ENCODE assay signal across 9 cellular contexts in genomic region chrX:84907324-84907946, GRCh38.
DNase-seq lines count a peak whose midpoint lies in the region; ATAC-seq and TF ChIP-seq lines count a peak whose summit lies in the region.
"Had no signal": no experiment of that assay in that cellular context is flagged by ENCODE, and none has a peak within 500 bp of the region (broad histone marks: within the 10 kb centered on the region; RNA-seq: fewer than 3 reads in every experiment).

No MANE protein-coding gene starts in this region.

- no peak for TF ChIP-seq POLR2A in testis (IDR thresholded peaks at IDR 0.05)

- H3K27me3 ChIP-seq in AG04450 (ENCODE audit: control insufficient read depth, insufficient read depth, low read length): no peaks in the 10 kb centered on the region
- no peaks in the 10 kb centered on the region for H3K27me3 ChIP-seq in testis

- peak; percentile 45 for ATAC-seq in HG02610 (IDR thresholded peaks at IDR 0.05; ENCODE audit: unreplicated experiment)

- H3K36me3 ChIP-seq in testis (ENCODE audit: low read depth, missing control alignments): no peaks in the 10 kb centered on the region

- WGBS in testis, 2 donors: 46 to 55% methylated on average over 4 to 5 of the region's 5 CpGs

- POLR2A ChIA-PET in AG04450 (lab: Yijun Ruan, JAX): no interaction called here

- no peaks in the 10 kb centered on the region for H3K9me3 ChIP-seq in AG04450 (ENCODE audit: control insufficient read depth, insufficient read depth, low read length)
- no peaks in the 10 kb centered on the region for H3K9me3 ChIP-seq in testis

- CTCF ChIA-PET in AG04450 (lab: Charles Lee): interaction anchor here (0.9 to 2.7 kb wide), 6 partner anchors 14 to 991 kb away, joined by 3 to 27 read pairs (median 5); no protein-coding TSS in a partner anchor

- DNase-seq in AG04450 (ENCODE audit: low read depth, low spot score): no peak
- peak; percentile 22 for DNase-seq in left kidney (ENCODE audit: low read depth, low spot score)
- DNase-seq in GM13977 (ENCODE audit: low spot score): no peak
- DNase-seq in DMS153 (lab: John Stamatoyannopoulos, UW): no peak
- no peak for DNase-seq in testis
- DNase-seq in NCI-H446 treated with DMSO at 0.1 percent for 48 hours (lab: John Stamatoyannopoulos, UW): no peak
- DNase-seq: activated naive CD8-positive, alpha-beta T cell treated with anti-CD3 and anti-CD28 coated beads for 36 hours had no signal

- TF ChIP-seq CTCF in AG04450 (IDR thresholded peaks at IDR 0.05; ENCODE audit: low read depth, low read length): peak; percentile 34
- TF ChIP-seq CTCF in VCaP (conservative IDR thresholded peaks at IDR 0.05): peak; percentile 65
- TF ChIP-seq CTCF in GM13977 (IDR thresholded peaks at IDR 0.05; ENCODE audit: extremely low read depth, insufficient read depth, missing control alignments): no peak
- TF ChIP-seq CTCF in testis (IDR thresholded peaks at IDR 0.05): peak in 1 of 3 experiments; percentile 30

- H3K4me1 ChIP-seq in testis: no peaks in the 10 kb centered on the region

- intact Hi-C loops in testis (cut with DNase I; ENCODE audit: low total_unique reads): no loop called here

- no peak overlapping the region for H3K4me3 ChIP-seq in AG04450 (ENCODE audit: low read depth, low read length)
- no peak overlapping the region for H3K4me3 ChIP-seq in testis

- in situ Hi-C loops in GM13977 (cut with MboI; ENCODE audit: low pct_unique_long_range_greater_than_20kb, low sequenced_read_pairs, unreplicated experiment): no loop called here

- H3K27ac ChIP-seq in AG04450 (ENCODE audit: low read depth, low read length) (no peak overlapping the region), VCaP (no peak overlapping the region), testis (no peak overlapping the region)
